14 cellular contexts compared by ENCODE assay signal in genomic region chr10:22443200-22443881, GRCh38.
"Had no signal": no experiment of that assay in that cellular context is flagged by ENCODE, and none has a peak within 500 bp of the region (broad histone marks: within the 10 kb centered on the region; RNA-seq: fewer than 3 reads in every experiment).

No MANE protein-coding gene starts in this region.

- H3K27me3 ChIP-seq: testis had no signal

- FAIRE-seq: islet of Langerhans had no signal

- H3K9me3 ChIP-seq: testis had no signal

- DNase-seq: activated CD4-positive, alpha-beta memory T cell treated with anti-CD3 and anti-CD28 coated beads for 36 hours; activated effector memory CD4-positive, alpha-beta T cell treated with anti-CD3 and anti-CD28 coated beads, Interleukin-2, amount 50 U/mL, for 16 hours; activated T-cell treated with anti-CD3 and anti-CD28 coated beads, Interleukin-2, amount 50 U/mL, for 4 hours; amygdala; dermis blood vessel endothelial cell; foreskin keratinocyte; head of caudate nucleus; mammary epithelial cell; stimulated activated CD4-positive, alpha-beta T cell treated with anti-CD3 and anti-CD28 coated beads, Interleukin-2, amount 100 ng/mL, for 48 hours; T-helper 9 cell; testis had no signal

- H3K27ac ChIP-seq: foreskin keratinocyte, testis had no signal

- H3K4me1 ChIP-seq: foreskin keratinocyte had no signal

- ATAC-seq: activated naive CD4-positive, alpha-beta T cell treated with anti-CD3 and anti-CD28 coated beads, Interleukin-2, amount 50 U/mL, for 72 hours; activated T-cell treated with anti-CD3 and anti-CD28 coated beads, Interleukin-2, amount 50 U/mL, for 4 hours; left lobe of liver had no signal

- H3K4me3 ChIP-seq: testis had no signal
